In genomic region chr18:78782951-78783563, GRCh38 we compare ENCODE assay signal across 18 cellular contexts.
DNase-seq lines count a peak whose midpoint lies in the region; ATAC-seq and TF ChIP-seq lines count a peak whose summit lies in the region.
"Had no signal": no experiment of that assay in that cellular context is flagged by ENCODE, and none has a peak within 500 bp of the region (broad histone marks: within the 10 kb centered on the region; RNA-seq: fewer than 3 reads in every experiment).

No MANE protein-coding gene starts in this region.

- peaks cover 6% of the 10 kb centered on the region for H3K27me3 Mint-ChIP-seq in neural progenitor cell (ENCODE audit: insufficient read depth, low read depth)
- H3K27me3 Mint-ChIP-seq: CD4-positive, alpha-beta memory T cell had no signal

- 85 to 87% methylated on average over 21 of the region's 21 CpGs for WGBS in heart right ventricle, 2 donors
- WGBS in sigmoid colon, 2 donors: 88 to 91% methylated on average over 21 of the region's 21 CpGs
- 86 to 91% (median 88%) methylated on average over 17 to 21 of the region's 21 CpGs for WGBS in stomach, 5 donors

- H3K36me3 ChIP-seq in heart right ventricle: no peaks in the 10 kb centered on the region
- no peaks in the 10 kb centered on the region for H3K36me3 ChIP-seq in neural progenitor cell
- H3K36me3 ChIP-seq in sigmoid colon: no peaks in the 10 kb centered on the region
- no peaks in the 10 kb centered on the region for H3K36me3 ChIP-seq in stomach
- H3K36me3 ChIP-seq: BLaER1 had no signal

- TF ChIP-seq EP300 in sigmoid colon (IDR thresholded peaks at IDR 0.05) (no peak), stomach (IDR thresholded peaks at IDR 0.05) (no peak)

- H4K20me1 ChIP-seq in neural progenitor cell (ENCODE audit: low read depth): no peaks in the 10 kb centered on the region
- H4K20me1 ChIP-seq: BLaER1 had no signal

- intact Hi-C loops in cardiac septum (cut with DNase I): no loop called here
- intact Hi-C loops in heart right ventricle (cut with DNase I): no loop called here
- intact Hi-C loops in sigmoid colon (cut with DNase I): no loop called here
- intact Hi-C loops in stomach (cut with DNase I; ENCODE audit: low total_unique reads): no loop called here

- no peaks in the 10 kb centered on the region for H3K36me3 Mint-ChIP-seq in neural progenitor cell
- H3K36me3 Mint-ChIP-seq: CD14-positive monocyte; CD4-positive, alpha-beta memory T cell had no signal

- no peak overlapping the region for H3K9ac ChIP-seq in neural progenitor cell
- H3K9ac ChIP-seq: BLaER1 had no signal

- ATAC-seq in heart right ventricle (no peak), HG03354 (IDR thresholded peaks at IDR 0.05; ENCODE audit: poor library complexity, severe bottlenecking, unreplicated experiment) (no peak)
- ATAC-seq: A549 had no signal

- H3K9me3 Mint-ChIP-seq in neural progenitor cell: peaks cover 2% of the 10 kb centered on the region
- H3K9me3 Mint-ChIP-seq: H9 had no signal

- H3K4me3 Mint-ChIP-seq in neural progenitor cell: no peak overlapping the region
- H3K4me3 Mint-ChIP-seq: CD14-positive monocyte; CD4-positive, alpha-beta memory T cell; H9 had no signal

- no peak overlapping the region for H2AFZ ChIP-seq in neural progenitor cell (replicated peaks)

- H3K27ac Mint-ChIP-seq in neural progenitor cell: peak overlapping the region; percentile 46
- H3K27ac Mint-ChIP-seq: CD4-positive, alpha-beta memory T cell had no signal

- TF ChIP-seq CTCF in heart right ventricle (IDR thresholded peaks at IDR 0.05): no peak
- no peak for TF ChIP-seq CTCF in neural progenitor cell (IDR thresholded peaks at IDR 0.05)
- no peak for TF ChIP-seq CTCF in sigmoid colon (IDR thresholded peaks at IDR 0.05)
- TF ChIP-seq CTCF in stomach (IDR thresholded peaks at IDR 0.05): no peak

- no peaks in the 10 kb centered on the region for H3K9me3 ChIP-seq in heart right ventricle
- no peaks in the 10 kb centered on the region for H3K9me3 ChIP-seq in neural progenitor cell (ENCODE audit: low read depth)
- H3K9me3 ChIP-seq in sigmoid colon: no peaks in the 10 kb centered on the region
- no peaks in the 10 kb centered on the region for H3K9me3 ChIP-seq in stomach
- H3K9me3 ChIP-seq: A549, BLaER1 had no signal

- TF ChIP-seq POLR2A in sigmoid colon (IDR thresholded peaks at IDR 0.05): no peak
- no peak for TF ChIP-seq POLR2A in stomach (IDR thresholded peaks at IDR 0.05)

- H3K27ac ChIP-seq in heart right ventricle (no peak overlapping the region), neural progenitor cell (no peak overlapping the region), sigmoid colon (no peak overlapping the region), stomach (no peak overlapping the region)
- H3K27ac ChIP-seq: 22Rv1, A549, BLaER1 had no signal

- DNase-seq in cardiac septum (ENCODE audit: low spot score) (peak; percentile 68), heart right ventricle (no peak), neural progenitor cell (ENCODE audit: low spot score) (no peak), sigmoid colon (peak; percentile 51), stomach (peak; percentile 10), NCI-H526 (lab: John Stamatoyannopoulos, UW) (no peak), NCI-H226 (no peak)
- DNase-seq: CD4-positive, alpha-beta memory T cell; DMS153; DMS79; GDM1; GOT3; H9 had no signal

- no peaks in the 10 kb centered on the region for H3K4me1 Mint-ChIP-seq in neural progenitor cell
- H3K4me1 Mint-ChIP-seq: CD14-positive monocyte; CD4-positive, alpha-beta memory T cell; H9 had no signal

- H3K79me2 ChIP-seq in neural progenitor cell (ENCODE audit: low read depth): no peaks in the 10 kb centered on the region

- no peak overlapping the region for H3K4me3 ChIP-seq in heart right ventricle
- H3K4me3 ChIP-seq in neural progenitor cell: no peak overlapping the region
- H3K4me3 ChIP-seq in sigmoid colon: no peak overlapping the region
- no peak overlapping the region for H3K4me3 ChIP-seq in stomach
- H3K4me3 ChIP-seq: A549, BLaER1 had no signal

- H3K4me2 ChIP-seq in neural progenitor cell: no peak overlapping the region
- H3K4me2 ChIP-seq: A549, BLaER1 had no signal

- H3K27me3 ChIP-seq in heart right ventricle: peaks cover 0 to 4% (median 0%) of the 10 kb centered on the region in 7 donors
- H3K27me3 ChIP-seq in neural progenitor cell: no peaks in the 10 kb centered on the region
- no peaks in the 10 kb centered on the region for H3K27me3 ChIP-seq in sigmoid colon
- peaks cover 0 to 7% (median 0%) of the 10 kb centered on the region in 3 donors for H3K27me3 ChIP-seq in stomach
- H3K27me3 ChIP-seq: BLaER1 had no signal

- H3K4me1 ChIP-seq in heart right ventricle (no peaks in the 10 kb centered on the region), neural progenitor cell (no peaks in the 10 kb centered on the region), sigmoid colon (no peaks in the 10 kb centered on the region), stomach (no peaks in the 10 kb centered on the region)
- H3K4me1 ChIP-seq: A549, BLaER1 had no signal

- no peaks in the 10 kb centered on the region for H3F3A ChIP-seq in neural progenitor cell (ENCODE audit: low read depth)

Comparison
In these comparisons a context has a peak if more than half of its experiments do, and no peak if none do; other contexts are left out.
1. DNase-seq: peak in cardiac septum (single experiment), sigmoid colon (single experiment) and stomach (single experiment); none in heart right ventricle (0 of 2), neural progenitor cell (single experiment), NCI-H526 (0 of 2) and NCI-H226 (single experiment).